ENCODE assay signal across 10 cellular contexts in the genomic region with DNA sequence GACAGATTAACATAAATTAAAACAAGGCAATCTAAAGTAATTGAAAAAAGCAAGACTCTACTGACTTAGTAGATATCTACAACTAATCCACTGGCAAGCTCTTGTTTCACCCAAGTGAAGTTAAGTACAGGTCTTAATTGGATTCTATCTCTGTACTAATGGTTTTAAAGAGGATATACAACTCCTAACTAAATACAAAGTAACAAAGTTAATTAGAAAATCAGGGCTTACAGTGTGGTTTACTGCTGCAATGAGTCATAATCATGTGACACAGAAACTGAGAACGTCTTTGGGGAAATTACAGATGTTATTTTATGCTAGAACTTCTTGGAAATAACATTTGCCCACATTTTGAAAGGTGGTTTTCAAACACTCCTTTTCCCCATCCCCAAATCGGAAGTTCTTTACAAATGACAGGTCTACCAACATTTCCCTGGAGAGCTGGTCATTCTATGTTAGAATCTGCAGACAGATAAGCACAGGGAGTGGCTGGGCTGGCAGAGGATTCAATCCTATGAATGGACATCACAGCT.
DNase-seq lines count a peak whose midpoint lies in the region; ATAC-seq and TF ChIP-seq lines count a peak whose summit lies in the region.
"Had no signal": no experiment of that assay in that cellular context is flagged by ENCODE, and none has a peak within 500 bp of the region (broad histone marks: within the 10 kb centered on the region; RNA-seq: fewer than 3 reads in every experiment).

No MANE protein-coding gene starts in this region.

- no peaks in the 10 kb centered on the region for H3K27me3 ChIP-seq in KMS-11 (ENCODE audit: insufficient read depth, low read depth)

- H3K4me1 ChIP-seq in KMS-11 (ENCODE audit: low read depth, poor library complexity, severe bottlenecking), result peaks cover 14% of the 10 kb centered on the region

- peaks cover 5% of the 10 kb centered on the region for H3K9me3 Mint-ChIP-seq in activated naive CD4-positive, alpha-beta T cell treated with anti-CD3 and anti-CD28 coated beads, Interleukin-2, amount 10 ng/mL, durations not matched to agents 7 days and 5 days
- no peaks in the 10 kb centered on the region for H3K9me3 Mint-ChIP-seq in stimulated activated naive CD8-positive, alpha-beta T cell treated with anti-CD3 and anti-CD28 coated beads, Interleukin-15, amount 100 ng/mL, for 72 hours
- H3K9me3 Mint-ChIP-seq: CD4-positive, alpha-beta T cell; memory B cell had no signal

- no peak overlapping the region for H3K4me3 ChIP-seq in KMS-11 (IDR thresholded peaks at IDR 0.05; ENCODE audit: insufficient read depth, low read depth, low read length)

- H3K36me3 Mint-ChIP-seq in activated naive CD4-positive, alpha-beta T cell treated with anti-CD3 and anti-CD28 coated beads, Interleukin-2, amount 10 ng/mL, durations not matched to agents 7 days and 5 days, result peaks cover 30% of the 10 kb centered on the region

- TF ChIP-seq CTCF in KMS-11 (conservative IDR thresholded peaks at IDR 0.05; ENCODE audit: low read depth, low read length), result no peak

- CTCF ChIA-PET in activated naive CD4-positive, alpha-beta T cell treated with anti-CD3 and anti-CD28 coated beads, Interleukin-2, amount 10 ng/mL, durations not matched to agents 7 days and 5 days (lab: Charles Lee), result no interaction called here

- peak; percentile 83 for ATAC-seq in stimulated activated naive CD8-positive, alpha-beta T cell treated with anti-CD3 and anti-CD28 coated beads, Interleukin-15, amount 100 ng/mL, for 72 hours

- H3K4me3 Mint-ChIP-seq in activated naive CD4-positive, alpha-beta T cell treated with anti-CD3 and anti-CD28 coated beads, Interleukin-2, amount 10 ng/mL, durations not matched to agents 7 days and 5 days, result no peak overlapping the region
- peak overlapping the region; percentile 21 to 62 for H3K4me3 Mint-ChIP-seq in stimulated activated naive CD8-positive, alpha-beta T cell treated with anti-CD3 and anti-CD28 coated beads, Interleukin-15, amount 100 ng/mL, for 72 hours
- H3K4me3 Mint-ChIP-seq: CD4-positive, alpha-beta T cell; memory B cell had no signal

- H3K4me2 ChIP-seq in KMS-11, result peak overlapping the region; percentile 19; the same call in 1 of the 2 replicates

- H3K4me1 Mint-ChIP-seq in activated naive CD4-positive, alpha-beta T cell treated with anti-CD3 and anti-CD28 coated beads, Interleukin-2, amount 10 ng/mL, durations not matched to agents 7 days and 5 days, result peaks cover 15% of the 10 kb centered on the region
- peaks cover 15% of the 10 kb centered on the region for H3K4me1 Mint-ChIP-seq in stimulated activated naive CD8-positive, alpha-beta T cell treated with anti-CD3 and anti-CD28 coated beads, Interleukin-15, amount 100 ng/mL, for 72 hours
- H3K4me1 Mint-ChIP-seq: memory B cell had no signal

- no peaks in the 10 kb centered on the region for H3K27me3 Mint-ChIP-seq in activated naive CD4-positive, alpha-beta T cell treated with anti-CD3 and anti-CD28 coated beads, Interleukin-2, amount 10 ng/mL, durations not matched to agents 7 days and 5 days
- no peaks in the 10 kb centered on the region for H3K27me3 Mint-ChIP-seq in stimulated activated naive CD8-positive, alpha-beta T cell treated with anti-CD3 and anti-CD28 coated beads, Interleukin-15, amount 100 ng/mL, for 72 hours
- H3K27me3 Mint-ChIP-seq: CD4-positive, alpha-beta T cell; memory B cell had no signal

- H3K36me3 ChIP-seq in KMS-11 (ENCODE audit: insufficient read depth), result no peaks in the 10 kb centered on the region

- H4K20me1 ChIP-seq in KMS-11 (ENCODE audit: insufficient read depth), result no peaks in the 10 kb centered on the region

- H3K27ac ChIP-seq in KMS-11 (no peak overlapping the region), caudate nucleus (ENCODE audit: low read depth, low read length) (peak overlapping the region; percentile 44)

- no peak for DNase-seq in activated naive CD4-positive, alpha-beta T cell treated with anti-CD3 and anti-CD28 coated beads, Interleukin-2, amount 10 ng/mL, durations not matched to agents 7 days and 5 days
- DNase-seq in activated naive CD4-positive, alpha-beta T cell treated with anti-CD3 and anti-CD28 coated beads, Interleukin-2, amount 50 U/mL, for 16 hours, result no peak
- DNase-seq in caudate nucleus (lab: John Stamatoyannopoulos, UW) (no peak), T-helper 9 cell (no peak), medulla oblongata (ENCODE audit: extremely low spot score) (no peak)
- DNase-seq in stimulated activated naive CD8-positive, alpha-beta T cell treated with anti-CD3 and anti-CD28 coated beads, Interleukin-15, amount 100 ng/mL, for 72 hours, result no peak
- no peak for DNase-seq in activated CD4-positive, alpha-beta T cell treated with anti-CD3 and anti-CD28 coated beads, Interleukin-2, amount 50 U/mL, for 4 hours
- DNase-seq: CD4-positive, alpha-beta T cell had no signal

- no peak overlapping the region for H2AFZ ChIP-seq in KMS-11 (ENCODE audit: low read depth)

- no peak overlapping the region for H3K9ac ChIP-seq in KMS-11

- H3K79me2 ChIP-seq in KMS-11 (ENCODE audit: insufficient read depth, low read depth), result no peaks in the 10 kb centered on the region

- H3K27ac Mint-ChIP-seq in activated naive CD4-positive, alpha-beta T cell treated with anti-CD3 and anti-CD28 coated beads, Interleukin-2, amount 10 ng/mL, durations not matched to agents 7 days and 5 days, result peak overlapping the region; percentile 9
- H3K27ac Mint-ChIP-seq in stimulated activated naive CD8-positive, alpha-beta T cell treated with anti-CD3 and anti-CD28 coated beads, Interleukin-15, amount 100 ng/mL, for 72 hours, result peak overlapping the region in 1 of 2 donors; percentile 63
- H3K27ac Mint-ChIP-seq: CD4-positive, alpha-beta T cell; memory B cell had no signal
